Comparison of ENCODE assay signal across 10 cellular contexts in genomic region chr3:150062492-150062891, GRCh38.
A peak's percentile ranks its signal among the peaks of the same experiment; 100 is the strongest.
DNase-seq lines count a peak whose midpoint lies in the region; ATAC-seq and TF ChIP-seq lines count a peak whose summit lies in the region.
"Had no signal": no experiment of that assay in that cellular context is flagged by ENCODE, and none has a peak within 500 bp of the region (broad histone marks: within the 10 kb centered on the region; RNA-seq: fewer than 3 reads in every experiment).

No MANE protein-coding gene starts in this region.

- H3K4me1 Mint-ChIP-seq in endodermal cell = peaks cover 18% of the 10 kb centered on the region
- H3K4me1 Mint-ChIP-seq in type B pancreatic cell (ENCODE audit: unreplicated experiment) = peaks cover 27% of the 10 kb centered on the region

- H3K27me3 Mint-ChIP-seq in endodermal cell (ENCODE audit: insufficient read depth) = peaks cover 1% of the 10 kb centered on the region
- H3K27me3 Mint-ChIP-seq in type B pancreatic cell = peaks cover 6% of the 10 kb centered on the region

- H3K36me3 ChIP-seq in endodermal cell (ENCODE audit: control insufficient read depth, insufficient read depth, low read length) (no peaks in the 10 kb centered on the region), mucosa of rectum (ENCODE audit: control insufficient read depth in 2 of 2, insufficient read depth in 2 of 2, low read length in 2 of 2) (no peaks in the 10 kb centered on the region), Peyer's patch (no peaks in the 10 kb centered on the region)

- no peaks in the 10 kb centered on the region for H3K9me3 Mint-ChIP-seq in endodermal cell
- H3K9me3 Mint-ChIP-seq in type B pancreatic cell = no peaks in the 10 kb centered on the region

- peak overlapping the region; percentile 16 for H3K27ac ChIP-seq in endodermal cell (ENCODE audit: low read depth, low read length)
- H3K27ac ChIP-seq in mucosa of rectum (ENCODE audit: low read depth in 2 of 2, low read length in 2 of 2) = peak overlapping the region; percentile 16 to 53
- peak overlapping the region in 1 of 4 donors; percentile 42 for H3K27ac ChIP-seq in Peyer's patch

- H3K4me3 Mint-ChIP-seq in endodermal cell (no peak overlapping the region), type B pancreatic cell (peak overlapping the region; percentile 13)

- no peak for TF ChIP-seq POLR2A in Peyer's patch (IDR thresholded peaks at IDR 0.05)

- no peaks in the 10 kb centered on the region for H3K9me3 ChIP-seq in endodermal cell (ENCODE audit: control insufficient read depth, low read length)
- no peaks in the 10 kb centered on the region for H3K9me3 ChIP-seq in mucosa of rectum (ENCODE audit: control insufficient read depth in 2 of 2, low read length in 2 of 2)
- no peaks in the 10 kb centered on the region for H3K9me3 ChIP-seq in Peyer's patch

- H3K9ac ChIP-seq in endodermal cell (ENCODE audit: extremely low read depth, low read length, poor library complexity, severe bottlenecking) = no peak overlapping the region
- no peak overlapping the region for H3K9ac ChIP-seq in mucosa of rectum (ENCODE audit: low read depth in 1 of 2, low read length in 2 of 2)

- WGBS in endodermal cell (ENCODE audit: insufficient coverage in 1 of 2, insufficient read length in 1 of 2), 2 experiments = 80 to 93% methylated on average over 5 to 6 of the region's 6 CpGs

- H3K27ac Mint-ChIP-seq in endodermal cell (no peak overlapping the region), type B pancreatic cell (peak overlapping the region; percentile 42)

- no peak overlapping the region for H3K4me3 ChIP-seq in endodermal cell (ENCODE audit: low read length)
- peak overlapping the region in 1 of 2 donors; percentile 29 for H3K4me3 ChIP-seq in mucosa of rectum (ENCODE audit: low read length in 2 of 2)
- no peak overlapping the region for H3K4me3 ChIP-seq in Peyer's patch

- H3K27me3 ChIP-seq in endodermal cell (ENCODE audit: control insufficient read depth, insufficient read depth, low read length, poor library complexity, severe bottlenecking) (no peaks in the 10 kb centered on the region), mucosa of rectum (ENCODE audit: control insufficient read depth in 2 of 2, insufficient read depth in 2 of 2, low read length in 2 of 2) (no peaks in the 10 kb centered on the region), Peyer's patch (no peaks in the 10 kb centered on the region)

- H3K36me3 Mint-ChIP-seq in endodermal cell (ENCODE audit: low read depth) (no peaks in the 10 kb centered on the region), type B pancreatic cell (no peaks in the 10 kb centered on the region)

- DNase-seq in DMS79 treated with DMSO at 0.1 percent for 48 hours (lab: John Stamatoyannopoulos, UW) (peak; percentile 66), DMS79 (lab: John Stamatoyannopoulos, UW) (no peak), endodermal cell (no peak), type B pancreatic cell (ENCODE audit: extremely low spot score, unreplicated experiment) (no peak), Peyer's patch (no peak)
- no peak for DNase-seq in activated T-cell treated with anti-CD3 and anti-CD28 coated beads, Interleukin-2, amount 50 U/mL, for 48 hours
- DNase-seq: 8988T, NCI-H2029 had no signal

- TF ChIP-seq CTCF in endodermal cell (conservative IDR thresholded peaks at IDR 0.05) = no peak
- no peak for TF ChIP-seq CTCF in type B pancreatic cell (conservative IDR thresholded peaks at IDR 0.05)
- no peak for TF ChIP-seq CTCF in Peyer's patch (IDR thresholded peaks at IDR 0.05)

- H3K4me1 ChIP-seq in endodermal cell (ENCODE audit: control insufficient read depth, insufficient read depth, low read length) (peaks cover 13% of the 10 kb centered on the region), mucosa of rectum (ENCODE audit: control insufficient read depth in 2 of 2, insufficient read depth in 2 of 2, low read length in 2 of 2) (no peaks in the 10 kb centered on the region), Peyer's patch (no peaks in the 10 kb centered on the region)

- no peak for ATAC-seq in GM21717 (IDR thresholded peaks at IDR 0.05; ENCODE audit: unreplicated experiment)
